ENCODE assay signal across 24 cellular contexts in the genomic region with DNA sequence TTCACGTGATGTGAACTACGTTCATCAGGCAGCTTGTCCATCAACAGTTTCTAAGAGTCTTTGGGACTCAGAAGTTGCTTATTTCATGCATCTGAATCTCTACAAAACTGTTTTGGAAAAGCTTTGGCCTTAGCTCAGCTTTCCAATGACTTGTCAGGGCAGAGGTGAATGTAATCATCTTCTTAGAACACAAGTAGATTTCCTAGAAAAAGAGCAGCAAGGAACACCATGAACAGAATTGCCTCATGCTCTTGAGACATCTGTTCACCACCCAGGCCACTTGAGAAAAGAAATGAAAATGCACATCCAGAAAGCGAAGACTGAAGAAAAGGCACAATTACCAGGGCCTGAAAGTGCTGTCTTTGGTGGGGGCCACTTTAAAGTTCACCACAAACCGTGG.
"Had no signal": no experiment of that assay in that cellular context is flagged by ENCODE, and none has a peak within 500 bp of the region (broad histone marks: within the 10 kb centered on the region; RNA-seq: fewer than 3 reads in every experiment).

No MANE protein-coding gene starts in this region.

- H3K4me3 ChIP-seq: esophagus squamous epithelium, left ventricle myocardium inferior, lower lobe of right lung, prostate gland, right atrium auricular region, skin epidermis, stomach, thyroid gland had no signal

- ATAC-seq: effector memory CD8-positive, alpha-beta T cell; left colon; lower lobe of right lung; naive thymus-derived CD8-positive, alpha-beta T cell; stimulated activated naive B cell treated with anti-CD40 and anti-IgM and Interleukin-4, amounts not matched to agents 10 μg/mL and 1 μg/mL and 100 μg/mL, for 72 hours had no signal

- FAIRE-seq: endometrium had no signal

- DNase-seq: cortex of kidney; effector memory CD8-positive, alpha-beta T cell; erythroblast; esophagus squamous epithelium; foreskin melanocyte; hypothalamus; immature natural killer cell; islet precursor cell; kidney glomerular epithelial cell; left colon; left ventricle myocardium inferior; lower lobe of right lung; naive thymus-derived CD8-positive, alpha-beta T cell; nephron progenitor cell; nucleus accumbens; stimulated activated CD4-positive, alpha-beta T cell treated with anti-CD3 and anti-CD28 coated beads, Interleukin-15, amount 100 ng/mL, for 24 hours; stimulated activated CD4-positive, alpha-beta T cell treated with anti-CD3 and anti-CD28 coated beads, Interleukin-2, amount 100 ng/mL, for 48 hours; stimulated activated naive B cell treated with anti-CD40 and anti-IgM and Interleukin-4, amounts not matched to agents 10 μg/mL and 1 μg/mL and 100 μg/mL, for 72 hours; stomach; thyroid gland had no signal
